ENCODE assay signal across 20 cellular contexts in the genomic region with DNA sequence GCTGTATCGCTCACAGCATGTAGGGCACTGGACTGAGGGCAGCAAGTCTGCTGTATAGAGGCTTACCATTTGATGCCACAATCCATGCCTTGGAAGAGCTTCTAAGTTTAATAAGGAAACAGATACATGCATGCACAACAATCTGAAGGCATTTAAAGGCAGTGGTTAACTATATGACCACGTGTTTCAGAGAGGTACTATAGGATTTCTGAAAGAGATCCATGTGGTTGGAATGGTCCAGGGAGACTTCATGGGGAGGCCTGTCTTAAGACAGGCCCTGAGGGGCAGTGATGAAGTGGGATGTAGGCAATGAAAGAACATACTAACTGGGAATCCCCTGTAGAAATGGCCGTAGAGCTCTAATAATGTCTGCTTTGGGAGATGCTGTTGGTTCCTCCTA.
"Had no signal": no experiment of that assay in that cellular context is flagged by ENCODE, and none has a peak within 500 bp of the region (broad histone marks: within the 10 kb centered on the region; RNA-seq: fewer than 3 reads in every experiment).

No MANE protein-coding gene starts in this region.

- FAIRE-seq: HTR-8/SVneo had no signal

- H3K9ac ChIP-seq: SK-N-SH had no signal

- H3K4me2 ChIP-seq: SK-N-SH had no signal

- H3K9me3 ChIP-seq: SK-N-SH had no signal

- H3K27ac ChIP-seq: HL-60, RWPE1 had no signal

- ATAC-seq: Panc1, PC-3 had no signal

- DNase-seq: KBM-7, NCI-H1092, NCI-H1417 treated with DMSO at 0.1 percent for 48 hours, NCI-H146, NCI-H1694 treated with DMSO at 0.1 percent for 48 hours, NCI-H1930, NCI-H2081, NCI-H226, NCI-H446, NCI-H510A, NCI-H524 treated with DMSO at 0.1 percent for 48 hours, NCI-H774, PC-3, SHP77, SK-N-SH, SW 1271 had no signal
